In genomic region chr7:74175270-74175803, GRCh38 we compare ENCODE assay signal across 1 cellular context.
TF ChIP-seq lines count a peak whose summit lies in the region.

No MANE protein-coding gene starts in this region.

TF ChIP-seq in endothelial cell of umbilical vein, 7 proteins besides CTCF, POLR2A, EP300 and RAD21 (continued from another document):
- TF ChIP-seq MAX (IDR thresholded peaks at IDR 0.05; ENCODE audit: insufficient read depth, insufficient read length) (no peak), FOS (IDR thresholded peaks at IDR 0.05; ENCODE audit: borderline replicate concordance, insufficient read depth, low read length) (no peak), EZH2 (IDR thresholded peaks at IDR 0.05; ENCODE audit: borderline replicate concordance, low read depth, low read length, severe bottlenecking) (no peak)
TF ChIP-seq in endothelial cell of umbilical vein: peak in this region for 0.
